ENCODE assay signal across 17 cellular contexts in the genomic region with DNA sequence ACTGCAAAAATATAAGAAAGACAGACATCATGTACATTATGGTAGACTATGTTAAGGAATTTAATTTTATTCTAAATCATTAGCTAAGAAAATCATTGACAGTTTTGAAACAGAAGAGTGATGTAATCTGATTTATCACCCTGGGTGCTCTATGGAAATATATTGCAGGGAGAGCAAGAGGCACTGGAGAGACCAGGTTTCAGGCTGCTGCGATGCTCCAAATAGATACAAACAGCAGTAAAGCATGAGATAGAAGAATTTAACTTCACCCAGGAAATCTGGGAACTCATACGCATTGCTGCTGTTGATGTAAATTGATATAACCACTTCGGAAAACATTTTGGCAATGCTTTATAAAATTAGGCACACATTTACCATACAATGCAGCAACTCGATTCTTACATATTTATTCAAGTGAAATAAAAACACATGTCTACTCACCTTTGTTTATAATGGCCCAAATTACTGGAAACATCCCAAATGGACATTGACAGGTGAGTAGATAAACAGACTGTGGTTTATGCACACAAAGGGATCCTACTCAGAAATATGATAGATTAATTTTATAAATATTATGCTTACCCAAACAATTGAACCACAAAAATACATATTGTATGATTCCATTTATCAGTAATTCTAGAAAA.
DNase-seq lines count a peak whose midpoint lies in the region; ATAC-seq and TF ChIP-seq lines count a peak whose summit lies in the region.
"Had no signal": no experiment of that assay in that cellular context is flagged by ENCODE, and none has a peak within 500 bp of the region (broad histone marks: within the 10 kb centered on the region; RNA-seq: fewer than 3 reads in every experiment).

No MANE protein-coding gene starts in this region.

- peak; percentile 2 for DNase-seq in COLO668 (lab: John Stamatoyannopoulos, UW; ENCODE audit: unreplicated experiment)
- DNase-seq in LNCaP clone FGC (ENCODE audit: low read depth) = peak; percentile 96
- peak; percentile 6 for DNase-seq in NCI-H2196 treated with DMSO at 0.1 percent for 48 hours (lab: John Stamatoyannopoulos, UW; ENCODE audit: unreplicated experiment)
- DNase-seq in SK-N-DZ (ENCODE audit: low spot score) = peak; percentile 57
- DNase-seq in cardiac septum (ENCODE audit: low spot score) = no peak
- no peak for DNase-seq in HuH-7 (ENCODE audit: low spot score)
- DNase-seq: DMS153; H7; IMR-90; Karpas-422; MM.1S; NCI-H1417 treated with DMSO at 0.1 percent for 48 hours; NK-92 treated with Interleukin-12 subunit alpha and Interleukin-12 subunit beta, amount 100 ng/mL, for 24 hours; RPMI8226; SW 1271 had no signal

- ATAC-seq in GM18867 (IDR thresholded peaks at IDR 0.05; ENCODE audit: unreplicated experiment) = no peak

- H3K4me3 ChIP-seq in LNCaP clone FGC (ENCODE audit: low read depth, low read length) = no peak overlapping the region
- H3K4me3 ChIP-seq: SJSA1 had no signal

- intact Hi-C loops in cardiac septum (cut with DNase I) = no loop called here

- no peak for TF ChIP-seq CTCF in LNCaP clone FGC (IDR thresholded peaks at IDR 0.05; ENCODE audit: control insufficient read depth, extremely low read depth, insufficient read depth)

Comparison
In these comparisons a context has a peak if more than half of its experiments do, and no peak if none do; other contexts are left out.
1. DNase-seq: peak in COLO668 (single experiment), LNCaP clone FGC (single experiment), NCI-H2196 treated with DMSO at 0.1 percent for 48 hours (single experiment) and SK-N-DZ (single experiment); none in cardiac septum (single experiment) and HuH-7 (single experiment).